ENCODE assay signal across 17 cellular contexts in the genomic region with DNA sequence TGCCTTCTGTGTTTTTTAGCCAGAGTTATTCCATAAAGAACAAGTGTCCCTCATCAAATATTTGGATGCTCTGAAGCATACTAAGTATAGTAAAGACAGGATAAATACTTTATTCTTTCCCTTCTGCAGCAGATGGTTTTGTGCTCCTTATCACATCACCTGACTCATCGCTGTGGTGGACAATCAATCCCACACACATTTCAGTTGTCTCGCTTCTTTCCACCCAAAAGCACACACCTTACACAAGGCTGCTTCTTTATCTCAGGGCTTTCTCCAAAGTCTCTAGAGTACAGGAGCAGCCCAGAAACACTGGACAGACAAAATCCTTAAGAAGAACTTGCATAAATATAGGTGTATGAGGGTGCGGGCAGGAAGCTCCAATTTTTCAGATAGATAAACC. TPM values are rescaled to one million over a fixed set of nuclear protein-coding genes. Genes with fewer than 3 reads are reported as not detected.
A peak's percentile ranks its signal among the peaks of the same experiment; 100 is the strongest.
DNase-seq lines count a peak whose midpoint lies in the region; ATAC-seq, FAIRE-seq and TF ChIP-seq lines count a peak whose summit lies in the region.
"Had no signal": no experiment of that assay in that cellular context is flagged by ENCODE, and none has a peak within 500 bp of the region (broad histone marks: within the 10 kb centered on the region; RNA-seq: fewer than 3 reads in every experiment).

No MANE protein-coding gene starts in this region.

- FAIRE-seq in astrocyte (lab: Jason Lieb, UNC) = no peak

- H4K20me1 ChIP-seq in astrocyte (ENCODE audit: insufficient read depth, low read length) = peaks cover 75% of the 10 kb centered on the region

- H3K36me3 ChIP-seq in cardiac muscle cell = no peaks in the 10 kb centered on the region
- no peaks in the 10 kb centered on the region for H3K36me3 ChIP-seq in left ventricle myocardium inferior
- peaks cover 2% of the 10 kb centered on the region for H3K36me3 ChIP-seq in astrocyte (ENCODE audit: insufficient read depth, low read length)

- H3K4me2 ChIP-seq in astrocyte (ENCODE audit: low read length) = peak overlapping the region; percentile 21

- H3K4me1 ChIP-seq in cardiac muscle cell (ENCODE audit: low read depth) (peaks cover 9% of the 10 kb centered on the region), left ventricle myocardium inferior (peaks cover 4% of the 10 kb centered on the region), astrocyte (ENCODE audit: insufficient read depth, low read length) (peaks cover 23% of the 10 kb centered on the region)

- H3K27me3 Mint-ChIP-seq in astrocyte (ENCODE audit: low read depth, unreplicated experiment) = no peaks in the 10 kb centered on the region

- no peaks in the 10 kb centered on the region for H3K27me3 ChIP-seq in cardiac muscle cell
- peaks cover 71% of the 10 kb centered on the region for H3K27me3 ChIP-seq in left ventricle myocardium inferior (ENCODE audit: low read depth)
- H3K27me3 ChIP-seq in astrocyte (ENCODE audit: insufficient read depth, low read length) = no peaks in the 10 kb centered on the region

- H3K27ac ChIP-seq in cardiac muscle cell (peak overlapping the region; percentile 70), left ventricle myocardium inferior (replicated peaks) (no peak overlapping the region), astrocyte (ENCODE audit: low read depth, low read length) (no peak overlapping the region)

- peaks cover 32% of the 10 kb centered on the region for H3K4me1 Mint-ChIP-seq in astrocyte (ENCODE audit: low read depth, unreplicated experiment)
- no peaks in the 10 kb centered on the region for H3K4me1 Mint-ChIP-seq in stimulated activated effector memory CD8-positive, alpha-beta T cell treated with anti-CD3 and anti-CD28 coated beads, Interleukin-12 subunit alpha, Interleukin-12 subunit beta, amount 100 ng/mL, for 72 hours
- H3K4me1 Mint-ChIP-seq: CD4-positive, CD25-positive, alpha-beta regulatory T cell had no signal

- no peak overlapping the region for H2AFZ ChIP-seq in astrocyte (ENCODE audit: low read depth, low read length)

- H3K9me3 Mint-ChIP-seq in astrocyte (ENCODE audit: unreplicated experiment) = no peaks in the 10 kb centered on the region
- H3K9me3 Mint-ChIP-seq in stimulated activated effector memory CD8-positive, alpha-beta T cell treated with anti-CD3 and anti-CD28 coated beads, Interleukin-12 subunit alpha, Interleukin-12 subunit beta, amount 100 ng/mL, for 72 hours = no peaks in the 10 kb centered on the region
- H3K9me3 Mint-ChIP-seq: IgD-negative memory B cell had no signal

- peaks cover 96% of the 10 kb centered on the region for H3K79me2 ChIP-seq in astrocyte (ENCODE audit: insufficient read depth, low read length)

- intact Hi-C loops in left ventricle myocardium inferior (cut with micrococcal nuclease) = no loop called here

- no peak for DNase-seq in cardiac muscle cell (ENCODE audit: low read depth in 1 of 2, low spot score in 1 of 2)
- no peak for DNase-seq in left ventricle myocardium inferior
- DNase-seq in HUDEP-2 (lab: John Stamatoyannopoulos, UW; ENCODE audit: unreplicated experiment in 76 of 76) = peak in 51 of 76 experiments; percentile 4 to 65 (median 28)
- DNase-seq in astrocyte (ENCODE audit: low read depth) = peak; percentile 56
- DNase-seq in stimulated activated effector memory CD8-positive, alpha-beta T cell treated with anti-CD3 and anti-CD28 coated beads, Interleukin-12 subunit alpha, Interleukin-12 subunit beta, amount 100 ng/mL, for 72 hours (ENCODE audit: low spot score in 2 of 2) = no peak
- no peak for DNase-seq in NCI-H510A (lab: John Stamatoyannopoulos, UW)
- no peak for DNase-seq in hypothalamus (lab: John Stamatoyannopoulos, UW)
- DNase-seq: CD4-positive, CD25-positive, alpha-beta regulatory T cell; DMS79; GF-D8; H7; NCI-H1436 treated with DMSO at 0.1 percent for 48 hours; NCI-H2081; NCI-H69 had no signal

- H3K9me3 ChIP-seq in cardiac muscle cell (ENCODE audit: low read depth) = no peaks in the 10 kb centered on the region
- H3K9me3 ChIP-seq in left ventricle myocardium inferior (replicated peaks) = no peaks in the 10 kb centered on the region
- no peaks in the 10 kb centered on the region for H3K9me3 ChIP-seq in astrocyte (ENCODE audit: insufficient read depth, low read depth, low read length)

- peak overlapping the region; percentile 36 for H3K27ac Mint-ChIP-seq in astrocyte (ENCODE audit: unreplicated experiment)
- H3K27ac Mint-ChIP-seq in stimulated activated effector memory CD8-positive, alpha-beta T cell treated with anti-CD3 and anti-CD28 coated beads, Interleukin-12 subunit alpha, Interleukin-12 subunit beta, amount 100 ng/mL, for 72 hours = no peak overlapping the region
- H3K27ac Mint-ChIP-seq: CD4-positive, CD25-positive, alpha-beta regulatory T cell; IgD-negative memory B cell had no signal

- H3K36me3 Mint-ChIP-seq in astrocyte (ENCODE audit: low read depth, unreplicated experiment) = peaks cover 1% of the 10 kb centered on the region
- no peaks in the 10 kb centered on the region for H3K36me3 Mint-ChIP-seq in stimulated activated effector memory CD8-positive, alpha-beta T cell treated with anti-CD3 and anti-CD28 coated beads, Interleukin-12 subunit alpha, Interleukin-12 subunit beta, amount 100 ng/mL, for 72 hours
- H3K36me3 Mint-ChIP-seq: CD4-positive, CD25-positive, alpha-beta regulatory T cell; IgD-negative memory B cell had no signal

- peak; percentile 51 for ATAC-seq in stimulated activated effector memory CD8-positive, alpha-beta T cell treated with anti-CD3 and anti-CD28 coated beads, Interleukin-12 subunit alpha, Interleukin-12 subunit beta, amount 100 ng/mL, for 72 hours
- ATAC-seq in GM19467 (IDR thresholded peaks at IDR 0.05; ENCODE audit: unreplicated experiment) = no peak
- ATAC-seq: Right ventricle myocardium inferior had no signal

- TF ChIP-seq CTCF in cardiac muscle cell (IDR thresholded peaks at IDR 0.05; ENCODE audit: low read depth, low read length) (no peak), left ventricle myocardium inferior (IDR thresholded peaks at IDR 0.05; ENCODE audit: borderline replicate concordance) (no peak), astrocyte (IDR thresholded peaks at IDR 0.05; ENCODE audit: insufficient read depth, low read depth, low read length) (no peak)

- H3K4me3 ChIP-seq in cardiac muscle cell (no peak overlapping the region), left ventricle myocardium inferior (no peak overlapping the region), astrocyte (ENCODE audit: insufficient read depth, low read depth, low read length) (no peak overlapping the region)

- H3K4me3 Mint-ChIP-seq in astrocyte (ENCODE audit: unreplicated experiment) = no peak overlapping the region
- H3K4me3 Mint-ChIP-seq in stimulated activated effector memory CD8-positive, alpha-beta T cell treated with anti-CD3 and anti-CD28 coated beads, Interleukin-12 subunit alpha, Interleukin-12 subunit beta, amount 100 ng/mL, for 72 hours = no peak overlapping the region
- H3K4me3 Mint-ChIP-seq: CD4-positive, CD25-positive, alpha-beta regulatory T cell; IgD-negative memory B cell had no signal

- no peak overlapping the region for H3K9ac ChIP-seq in astrocyte (ENCODE audit: low read length)

RNA-seq across cellular contexts. Expression of gene IGF2BP3, which starts 43.4 kb away (rescaled TPM):
- 44.9 and 59.3 TPM in 2 replicates for total RNA-seq in cardiac muscle cell
- 30.5 and 45.5 TPM in 2 replicates for polyA plus RNA-seq in cardiac muscle cell
- 0.38 TPM for total RNA-seq in left ventricle myocardium inferior
- total RNA-seq in astrocyte = 69.9 and 79.5 TPM in 2 replicates
- total RNA-seq: Right ventricle myocardium inferior had no signal
- polyA plus RNA-seq: CD4-positive, CD25-positive, alpha-beta regulatory T cell had no signal

Comparison
In these comparisons a context has a peak if more than half of its experiments do, and no peak if none do; other contexts are left out.
1. RNA of gene IGF2BP3, which starts 43.4 kb away (total RNA-seq): 69.9 to 79.5 TPM in astrocyte and 44.9 to 59.3 TPM in cardiac muscle cell; 0.38 TPM in left ventricle myocardium inferior (single experiment); every median in the first group is over 10 times any median in the second.
2. DNase-seq: peak in HUDEP-2 (51 of 76) and astrocyte (single experiment); none in cardiac muscle cell (0 of 2), left ventricle myocardium inferior (single experiment), stimulated activated effector memory CD8-positive, alpha-beta T cell treated with anti-CD3 and anti-CD28 coated beads, Interleukin-12 subunit alpha, Interleukin-12 subunit beta, amount 100 ng/mL, for 72 hours (0 of 2), NCI-H510A (single experiment) and hypothalamus (0 of 51).